Comparison of ENCODE assay signal across 1 cellular context in genomic region chr3:49133226-49133951, GRCh38.
A peak's percentile ranks its signal among the peaks of the same experiment; 100 is the strongest.
TF ChIP-seq lines count a peak whose summit lies in the region.

No MANE protein-coding gene starts in this region.

TF ChIP-seq in K562, 482 proteins besides CTCF, POLR2A, EP300 and RAD21 (continued from another document):
- TF ChIP-seq E2F5 (CRISPR knock-in tag; IDR thresholded peaks at IDR 0.05) = no peak
- peak; percentile 40; the same call in 1 of the 2 replicates for TF ChIP-seq FOXM1 (IDR thresholded peaks at IDR 0.05; ENCODE audit: low read depth)
- no peak for TF ChIP-seq FOXM1 (CRISPR knock-in tag; IDR thresholded peaks at IDR 0.05; ENCODE audit: low read depth)
- no peak for TF ChIP-seq RBM34 (IDR thresholded peaks at IDR 0.05; ENCODE audit: borderline replicate concordance, insufficient read depth, low read length)
- TF ChIP-seq NEUROD1 (IDR thresholded peaks at IDR 0.05; ENCODE audit: borderline replicate concordance, low read depth, low read length, partially characterized antibody) = peak; percentile 97
- peak; percentile 26 to 89; a peak in 2 of 4 replicates for TF ChIP-seq TEAD1 (CRISPR knock-in tag; IDR thresholded peaks at IDR 0.05)
- TF ChIP-seq ARID2 (IDR thresholded peaks at IDR 0.05) = no peak
- no peak for TF ChIP-seq CHAMP1 (IDR thresholded peaks at IDR 0.05)
- TF ChIP-seq PRMT5 (CRISPR knock-in tag; IDR thresholded peaks at IDR 0.05) = no peak
- TF ChIP-seq CTBP1 (IDR thresholded peaks at IDR 0.05; ENCODE audit: borderline replicate concordance) = no peak
- no peak for TF ChIP-seq ZNF354B (CRISPR knock-in tag; IDR thresholded peaks at IDR 0.05)
- TF ChIP-seq ADNP (tag; IDR thresholded peaks at IDR 0.05) = no peak
- TF ChIP-seq MNT (conservative IDR thresholded peaks at IDR 0.05) = peak; percentile 34 to 48; a peak in 2 of 4 replicates
- TF ChIP-seq CREM (IDR thresholded peaks at IDR 0.05; ENCODE audit: low read depth) = peak; percentile 57; the same call in 1 of the 2 replicates
- no peak for TF ChIP-seq HMG20B (CRISPR knock-in tag; IDR thresholded peaks at IDR 0.05)
- no peak for TF ChIP-seq HINFP (tag; conservative IDR thresholded peaks at IDR 0.05; ENCODE audit: low read depth)
- TF ChIP-seq ATF3 (IDR thresholded peaks at IDR 0.05) = no peak
- no peak for TF ChIP-seq ATF3 (CRISPR knock-in tag; conservative IDR thresholded peaks at IDR 0.05)
- no peak for TF ChIP-seq RBM15 (IDR thresholded peaks at IDR 0.05; ENCODE audit: insufficient read depth, low read length)
- TF ChIP-seq PHF8 (IDR thresholded peaks at IDR 0.05; ENCODE audit: borderline replicate concordance, low read length) = peak; percentile 36; the same call in 1 of the 2 replicates
- peak; percentile 29 for TF ChIP-seq TAF9B (IDR thresholded peaks at IDR 0.05; ENCODE audit: partially characterized antibody)
- TF ChIP-seq TOE1 (IDR thresholded peaks at IDR 0.05; ENCODE audit: borderline replicate concordance) = peak; percentile 75
- no peak for TF ChIP-seq TOE1 (CRISPR knock-in tag; IDR thresholded peaks at IDR 0.05; ENCODE audit: borderline replicate concordance, low read depth)
- no peak for TF ChIP-seq ATF7 (IDR thresholded peaks at IDR 0.05)
- no peak for TF ChIP-seq CBX2 (IDR thresholded peaks at IDR 0.05; ENCODE audit: insufficient read depth, low read length, poor library complexity, severe bottlenecking)
- TF ChIP-seq TAF1 (IDR thresholded peaks at IDR 0.05; ENCODE audit: control insufficient read depth, extremely low read depth, insufficient read depth, low read length, severe bottlenecking) = peak; percentile 66
- TF ChIP-seq ZNF23 (CRISPR knock-in tag; IDR thresholded peaks at IDR 0.05) = no peak
- peak in 1 of 2 experiments; percentile 93; a peak in 2 of 4 replicates for TF ChIP-seq MLLT1 (IDR thresholded peaks at IDR 0.05)
- no peak for TF ChIP-seq ZNF324 (CRISPR knock-in tag; IDR thresholded peaks at IDR 0.05)
